In the genomic region with DNA sequence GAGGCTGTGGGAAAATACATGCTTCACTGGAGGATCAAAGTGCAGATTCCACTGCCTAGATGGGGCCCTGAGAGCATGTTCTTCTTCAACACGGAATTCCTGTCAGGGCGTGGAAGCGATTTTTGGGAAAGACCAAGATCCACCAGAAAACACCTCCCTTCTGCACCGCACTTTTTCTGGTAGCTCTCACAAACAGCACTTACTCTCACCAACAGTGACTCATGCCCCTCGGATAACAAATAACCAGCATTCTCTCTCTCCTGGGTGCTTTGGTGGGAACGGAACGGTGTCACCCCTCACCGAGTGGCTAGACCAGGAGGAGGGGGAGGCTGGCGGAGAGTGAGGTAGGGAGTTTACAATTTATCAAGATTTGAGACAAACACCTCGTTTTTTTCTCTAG, we compare ENCODE assay signal across 13 cellular contexts. TPM values are rescaled to one million over a fixed set of nuclear protein-coding genes. Genes with fewer than 3 reads are reported as not detected.
DNase-seq lines count a peak whose midpoint lies in the region; ATAC-seq, FAIRE-seq and TF ChIP-seq lines count a peak whose summit lies in the region.
"Had no signal": no experiment of that assay in that cellular context is flagged by ENCODE, and none has a peak within 500 bp of the region (broad histone marks: within the 10 kb centered on the region; RNA-seq: fewer than 3 reads in every experiment).

No MANE protein-coding gene starts in this region.

- 43 to 66% (median 50%) methylated on average over 10 of the region's 10 CpGs for WGBS in heart left ventricle, 4 donors

- H3K9me3 ChIP-seq in heart left ventricle: no peaks in the 10 kb centered on the region

- FAIRE-seq in RCC 7860 (lab: Jason Lieb, UNC): peak; percentile 68

- CTCF ChIA-PET in activated CD4-positive, alpha-beta memory T cell treated with anti-CD3 and anti-CD28 coated beads, Interleukin-2, amount 10 ng/mL, durations not matched to agents 7 days and 5 days (lab: Charles Lee): no interaction called here

- peak overlapping the region; percentile 6 to 52 (median 37) for H3K27ac Mint-ChIP-seq in nephron
- H3K27ac Mint-ChIP-seq in activated CD4-positive, alpha-beta memory T cell treated with anti-CD3 and anti-CD28 coated beads, Interleukin-2, amount 10 ng/mL, durations not matched to agents 7 days and 5 days: no peak overlapping the region
- H3K27ac Mint-ChIP-seq in stimulated activated naive B cell treated with anti-CD40 and anti-IgM and Interleukin-4, amounts not matched to agents 10 μg/mL and 1 μg/mL and 100 μg/mL, for 72 hours: no peak overlapping the region
- H3K27ac Mint-ChIP-seq: stimulated activated memory B cell treated with anti-CD40 and anti-IgM and Interleukin-4, amounts not matched to agents 10 μg/mL and 1 μg/mL and 100 μg/mL, for 72 hours had no signal

- H3K4me1 ChIP-seq in heart left ventricle: peaks cover 0 to 53% (median 5%) of the 10 kb centered on the region in 12 donors

- no peak for TF ChIP-seq POLR2A in heart left ventricle (IDR thresholded peaks at IDR 0.05)

- H3K4me3 ChIP-seq in heart left ventricle: no peak overlapping the region

- POLR2A ChIA-PET in activated CD4-positive, alpha-beta memory T cell treated with anti-CD3 and anti-CD28 coated beads, Interleukin-2, amount 10 ng/mL, durations not matched to agents 7 days and 5 days (lab: Charles Lee): no interaction called here

- intact Hi-C loops in heart left ventricle (cut with DNase I): no loop called here

- TF ChIP-seq CTCF in heart left ventricle (IDR thresholded peaks at IDR 0.05): no peak
- TF ChIP-seq CTCF in nephron (IDR thresholded peaks at IDR 0.05; ENCODE audit: unreplicated experiment in 3 of 3): no peak

- H3K4me1 Mint-ChIP-seq in nephron: peaks cover 12% of the 10 kb centered on the region
- H3K4me1 Mint-ChIP-seq in activated CD4-positive, alpha-beta memory T cell treated with anti-CD3 and anti-CD28 coated beads, Interleukin-2, amount 10 ng/mL, durations not matched to agents 7 days and 5 days: no peaks in the 10 kb centered on the region
- no peaks in the 10 kb centered on the region for H3K4me1 Mint-ChIP-seq in stimulated activated naive B cell treated with anti-CD40 and anti-IgM and Interleukin-4, amounts not matched to agents 10 μg/mL and 1 μg/mL and 100 μg/mL, for 72 hours
- H3K4me1 Mint-ChIP-seq: stimulated activated memory B cell treated with anti-CD40 and anti-IgM and Interleukin-4, amounts not matched to agents 10 μg/mL and 1 μg/mL and 100 μg/mL, for 72 hours had no signal

- H3K36me3 Mint-ChIP-seq in nephron (ENCODE audit: low read depth): no peaks in the 10 kb centered on the region
- H3K36me3 Mint-ChIP-seq in activated CD4-positive, alpha-beta memory T cell treated with anti-CD3 and anti-CD28 coated beads, Interleukin-2, amount 10 ng/mL, durations not matched to agents 7 days and 5 days (ENCODE audit: low read depth): no peaks in the 10 kb centered on the region
- no peaks in the 10 kb centered on the region for H3K36me3 Mint-ChIP-seq in stimulated activated naive B cell treated with anti-CD40 and anti-IgM and Interleukin-4, amounts not matched to agents 10 μg/mL and 1 μg/mL and 100 μg/mL, for 72 hours
- H3K36me3 Mint-ChIP-seq: stimulated activated memory B cell treated with anti-CD40 and anti-IgM and Interleukin-4, amounts not matched to agents 10 μg/mL and 1 μg/mL and 100 μg/mL, for 72 hours had no signal

- peak overlapping the region in 7 of 12 donors; percentile 6 to 74 (median 32) for H3K27ac ChIP-seq in heart left ventricle

- no peaks in the 10 kb centered on the region for H3K36me3 ChIP-seq in heart left ventricle

- peak overlapping the region in 1 of 3 experiments; percentile 6 for H3K4me3 Mint-ChIP-seq in nephron
- H3K4me3 Mint-ChIP-seq in activated CD4-positive, alpha-beta memory T cell treated with anti-CD3 and anti-CD28 coated beads, Interleukin-2, amount 10 ng/mL, durations not matched to agents 7 days and 5 days: no peak overlapping the region
- H3K4me3 Mint-ChIP-seq in stimulated activated naive B cell treated with anti-CD40 and anti-IgM and Interleukin-4, amounts not matched to agents 10 μg/mL and 1 μg/mL and 100 μg/mL, for 72 hours: no peak overlapping the region
- H3K4me3 Mint-ChIP-seq: stimulated activated memory B cell treated with anti-CD40 and anti-IgM and Interleukin-4, amounts not matched to agents 10 μg/mL and 1 μg/mL and 100 μg/mL, for 72 hours had no signal

- DNase-seq in AG08396 (ENCODE audit: low spot score) (peak; percentile 21), RCC 7860 (ENCODE audit: low spot score) (peak; percentile 58), heart left ventricle (no peak), DMS79 (lab: John Stamatoyannopoulos, UW) (no peak), HUDEP-2 (lab: John Stamatoyannopoulos, UW; ENCODE audit: unreplicated experiment in 76 of 76) (no peak)
- no peak for DNase-seq in activated CD4-positive, alpha-beta memory T cell treated with anti-CD3 and anti-CD28 coated beads, Interleukin-2, amount 10 ng/mL, durations not matched to agents 7 days and 5 days
- no peak for DNase-seq in stimulated activated naive B cell treated with anti-CD40 and anti-IgM and Interleukin-4, amounts not matched to agents 10 μg/mL and 1 μg/mL and 100 μg/mL, for 72 hours
- DNase-seq: activated T-cell treated with anti-CD3 and anti-CD28 coated beads, Interleukin-2, amount 50 U/mL, for 48 hours; GDM1; SIG-M5; stimulated activated CD4-positive, alpha-beta T cell treated with anti-CD3 and anti-CD28 coated beads, Interleukin-15, amount 100 ng/mL, for 24 hours had no signal

- peak in 3 of 4 donors; percentile 28 to 59 (median 32) for ATAC-seq in heart left ventricle
- ATAC-seq in stimulated activated naive B cell treated with anti-CD40 and anti-IgM and Interleukin-4, amounts not matched to agents 10 μg/mL and 1 μg/mL and 100 μg/mL, for 72 hours (replicated peaks): no peak
- ATAC-seq: stimulated activated memory B cell treated with anti-CD40 and anti-IgM and Interleukin-4, amounts not matched to agents 10 μg/mL and 1 μg/mL and 100 μg/mL, for 72 hours had no signal

- H3K27me3 ChIP-seq in heart left ventricle: no peaks in the 10 kb centered on the region

- no peaks in the 10 kb centered on the region for H3K9me3 Mint-ChIP-seq in nephron
- H3K9me3 Mint-ChIP-seq in activated CD4-positive, alpha-beta memory T cell treated with anti-CD3 and anti-CD28 coated beads, Interleukin-2, amount 10 ng/mL, durations not matched to agents 7 days and 5 days: peaks cover 3% of the 10 kb centered on the region
- peaks cover 0 to 5% of the 10 kb centered on the region in 2 donors for H3K9me3 Mint-ChIP-seq in stimulated activated naive B cell treated with anti-CD40 and anti-IgM and Interleukin-4, amounts not matched to agents 10 μg/mL and 1 μg/mL and 100 μg/mL, for 72 hours

- H3K27me3 Mint-ChIP-seq in nephron (ENCODE audit: low read depth): no peaks in the 10 kb centered on the region
- H3K27me3 Mint-ChIP-seq in activated CD4-positive, alpha-beta memory T cell treated with anti-CD3 and anti-CD28 coated beads, Interleukin-2, amount 10 ng/mL, durations not matched to agents 7 days and 5 days: no peaks in the 10 kb centered on the region
- H3K27me3 Mint-ChIP-seq in stimulated activated naive B cell treated with anti-CD40 and anti-IgM and Interleukin-4, amounts not matched to agents 10 μg/mL and 1 μg/mL and 100 μg/mL, for 72 hours: peaks cover 0 to 5% of the 10 kb centered on the region in 2 donors
- H3K27me3 Mint-ChIP-seq: stimulated activated memory B cell treated with anti-CD40 and anti-IgM and Interleukin-4, amounts not matched to agents 10 μg/mL and 1 μg/mL and 100 μg/mL, for 72 hours had no signal

RNA-seq across cellular contexts. Expression of gene ADAMTSL3, which starts 40.1 kb away (rescaled TPM):
- total RNA-seq in heart left ventricle: 10 to 100 TPM in 3 of 9 donors, 1 to 10 TPM in 6; 6.6 to 13.2 (median 7.7) TPM
- 1 to 10 TPM; 1.3 to 2.6 TPM for polyA plus RNA-seq in heart left ventricle
- total RNA-seq in activated CD4-positive, alpha-beta memory T cell treated with anti-CD3 and anti-CD28 coated beads, Interleukin-2, amount 10 ng/mL, durations not matched to agents 7 days and 5 days: not detected

Comparison
In these comparisons a context has a peak if more than half of its experiments do, and no peak if none do; other contexts are left out.
1. DNase-seq: peak in AG08396 (single experiment) and RCC 7860 (single experiment); none in heart left ventricle (0 of 5), DMS79 (single experiment), activated CD4-positive, alpha-beta memory T cell treated with anti-CD3 and anti-CD28 coated beads, Interleukin-2, amount 10 ng/mL, durations not matched to agents 7 days and 5 days (single experiment), stimulated activated naive B cell treated with anti-CD40 and anti-IgM and Interleukin-4, amounts not matched to agents 10 μg/mL and 1 μg/mL and 100 μg/mL, for 72 hours (single experiment) and HUDEP-2 (0 of 76).
2. ATAC-seq: peak in heart left ventricle (3 of 4); none in stimulated activated naive B cell treated with anti-CD40 and anti-IgM and Interleukin-4, amounts not matched to agents 10 μg/mL and 1 μg/mL and 100 μg/mL, for 72 hours (0 of 2).
3. H3K27ac Mint-ChIP-seq: peak in nephron (3 of 3); none in activated CD4-positive, alpha-beta memory T cell treated with anti-CD3 and anti-CD28 coated beads, Interleukin-2, amount 10 ng/mL, durations not matched to agents 7 days and 5 days (single experiment) and stimulated activated naive B cell treated with anti-CD40 and anti-IgM and Interleukin-4, amounts not matched to agents 10 μg/mL and 1 μg/mL and 100 μg/mL, for 72 hours (single experiment).
4. RNA of gene ADAMTSL3, which starts 40.1 kb away (total RNA-seq): 6.6 to 13.2 TPM in heart left ventricle; not detected in activated CD4-positive, alpha-beta memory T cell treated with anti-CD3 and anti-CD28 coated beads, Interleukin-2, amount 10 ng/mL, durations not matched to agents 7 days and 5 days; every median in the first group is over 4 times any median in the second.